ENCODE assay signal across 9 cellular contexts in the genomic region with DNA sequence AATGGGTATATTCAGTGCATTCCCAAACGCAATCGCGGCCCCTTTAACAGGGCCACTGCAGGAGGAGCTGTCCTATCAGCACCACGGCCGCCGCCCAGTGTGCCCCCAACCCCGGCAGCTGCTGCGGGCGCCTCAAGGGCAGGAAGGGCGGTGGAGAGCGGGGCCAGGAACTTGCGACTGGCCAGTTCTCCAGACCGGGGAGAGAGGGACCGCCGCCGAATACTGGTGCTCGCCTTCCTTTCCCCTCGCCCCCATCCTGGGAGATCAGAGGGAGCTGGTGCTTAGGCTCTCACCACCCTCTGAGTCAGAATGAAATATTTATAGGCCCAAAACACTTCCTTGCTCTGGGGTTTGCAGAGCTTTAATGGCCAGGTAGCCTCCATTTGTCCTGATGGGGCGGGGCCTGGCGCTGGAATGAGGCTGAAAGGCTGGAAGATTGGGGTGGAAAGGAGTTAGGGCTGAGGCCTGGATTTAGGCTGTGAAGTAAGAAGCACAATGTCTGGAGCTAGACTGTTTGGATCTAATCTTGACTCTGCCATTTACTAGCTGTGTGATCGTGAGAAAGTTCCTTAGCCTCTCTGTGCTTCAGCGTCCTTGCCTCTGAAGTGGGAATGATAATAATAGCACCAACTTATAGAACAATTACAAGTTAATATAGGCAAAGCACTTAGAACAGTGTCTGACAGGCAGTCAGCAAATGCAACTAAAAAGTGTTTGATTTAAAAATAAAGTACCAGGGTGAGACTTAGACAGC.
A peak's percentile ranks its signal among the peaks of the same experiment; 100 is the strongest.
DNase-seq lines count a peak whose midpoint lies in the region; ATAC-seq and TF ChIP-seq lines count a peak whose summit lies in the region.
"Had no signal": no experiment of that assay in that cellular context is flagged by ENCODE, and none has a peak within 500 bp of the region (broad histone marks: within the 10 kb centered on the region; RNA-seq: fewer than 3 reads in every experiment).

No MANE protein-coding gene starts in this region.

- no peaks in the 10 kb centered on the region for H4K20me1 ChIP-seq in hepatocyte (ENCODE audit: insufficient read depth, poor library complexity, severe bottlenecking)

- no peaks in the 10 kb centered on the region for H3K9me2 ChIP-seq in hepatocyte (replicated peaks; ENCODE audit: insufficient read depth)

- intact Hi-C loops in ovary (cut with DNase I), result no loop called here

- DNase-seq in SJCRH30, result peak; percentile 58
- peak; percentile 64 for DNase-seq in hepatocyte (ENCODE audit: low spot score)
- peak in 3 of 5 donors; percentile 31 to 58 (median 41) for DNase-seq in ovary
- DNase-seq in inferior parietal cortex (ENCODE audit: extremely low spot score), result no peak
- DNase-seq: Peyer's patch had no signal

- H3K27ac ChIP-seq in HEK293 (ENCODE audit: extremely low read depth, low read depth, low read length), result no peak overlapping the region
- no peak overlapping the region for H3K27ac ChIP-seq in SJCRH30
- no peak overlapping the region for H3K27ac ChIP-seq in hepatocyte
- no peak overlapping the region for H3K27ac ChIP-seq in ovary
- H3K27ac ChIP-seq: Peyer's patch had no signal

- H3K27me3 ChIP-seq in SJCRH30, result no peaks in the 10 kb centered on the region
- H3K27me3 ChIP-seq in hepatocyte, result no peaks in the 10 kb centered on the region
- no peaks in the 10 kb centered on the region for H3K27me3 ChIP-seq in ovary
- H3K27me3 ChIP-seq: Peyer's patch had no signal

- H3K4me3 ChIP-seq in HEK293 (ENCODE audit: low read depth, low read length) (no peak overlapping the region), SJCRH30 (no peak overlapping the region), hepatocyte (no peak overlapping the region), ovary (no peak overlapping the region)
- H3K4me3 ChIP-seq: Peyer's patch had no signal

- TF ChIP-seq EP300 in ovary (IDR thresholded peaks at IDR 0.05), result no peak

- no peak overlapping the region for H2AFZ ChIP-seq in hepatocyte

- H3K9me3 ChIP-seq in HEK293 (ENCODE audit: control insufficient read depth, insufficient read depth, low read depth, low read length) (no peaks in the 10 kb centered on the region), SJCRH30 (replicated peaks) (no peaks in the 10 kb centered on the region), hepatocyte (ENCODE audit: low read depth) (no peaks in the 10 kb centered on the region), ovary (no peaks in the 10 kb centered on the region)
- H3K9me3 ChIP-seq: Peyer's patch had no signal

- H3K4me1 ChIP-seq in HEK293 (ENCODE audit: control insufficient read depth, insufficient read depth, low read length), result no peaks in the 10 kb centered on the region
- peaks cover 4% of the 10 kb centered on the region for H3K4me1 ChIP-seq in SJCRH30
- no peaks in the 10 kb centered on the region for H3K4me1 ChIP-seq in hepatocyte (ENCODE audit: insufficient read depth)
- H3K4me1 ChIP-seq in ovary (ENCODE audit: insufficient read depth), result no peaks in the 10 kb centered on the region
- H3K4me1 ChIP-seq: Peyer's patch had no signal

- CTCF ChIA-PET in HEK293 (lab: Yijun Ruan, JAX), result interaction anchor here (0.7 to 0.8 kb wide), 2 partner anchors 31 to 55 kb away, joined by 3 to 5 read pairs; no protein-coding TSS in a partner anchor

- no peaks in the 10 kb centered on the region for H3K79me2 ChIP-seq in hepatocyte

- H3K4me2 ChIP-seq in hepatocyte, result peak overlapping the region; percentile 46

- 19% methylated on average over 22 of the region's 22 CpGs for WGBS in hepatocyte (ENCODE audit: low lambda C conversion rate, missing lambda C conversion rate)
- 12 to 20% (median 15%) methylated on average over 22 of the region's 22 CpGs for WGBS in ovary, 3 donors

- ATAC-seq in GM18858 (IDR thresholded peaks at IDR 0.05; ENCODE audit: unreplicated experiment), result no peak
- ATAC-seq in GM18505 (IDR thresholded peaks at IDR 0.05; ENCODE audit: unreplicated experiment), result no peak
- no peak for ATAC-seq in GM21515 (IDR thresholded peaks at IDR 0.05; ENCODE audit: unreplicated experiment)

- no peak for TF ChIP-seq POLR2A in ovary (IDR thresholded peaks at IDR 0.05)
- TF ChIP-seq POLR2A in GM18505 (IDR thresholded peaks at IDR 0.05; ENCODE audit: borderline replicate concordance, extremely low read depth, insufficient read depth, insufficient read length), result no peak

- no peaks in the 10 kb centered on the region for H3K36me3 ChIP-seq in HEK293 (ENCODE audit: control insufficient read depth in 2 of 2, insufficient read depth in 1 of 2, low read length in 2 of 2)
- peaks cover 6% of the 10 kb centered on the region; the same call in 1 of the 2 replicates for H3K36me3 ChIP-seq in SJCRH30
- H3K36me3 ChIP-seq in hepatocyte (replicated peaks; ENCODE audit: insufficient read depth, low read depth), result no peaks in the 10 kb centered on the region
- no peaks in the 10 kb centered on the region for H3K36me3 ChIP-seq in ovary
- H3K36me3 ChIP-seq: Peyer's patch had no signal

- TF ChIP-seq CTCF in HEK293 (tag by site-specific recombination; IDR thresholded peaks at IDR 0.05) (no peak), hepatocyte (IDR thresholded peaks at IDR 0.05; ENCODE audit: poor library complexity) (no peak), ovary (IDR thresholded peaks at IDR 0.05) (no peak)

- POLR2A ChIA-PET in HEK293 (lab: Yijun Ruan, JAX), result interaction anchor here (1.2 kb wide), 1 partner anchor 12 kb away, joined by 3 read pairs; no protein-coding TSS in a partner anchor

TF ChIP-seq in HEK293, 187 proteins besides CTCF, POLR2A, EP300 and RAD21 (continues in another document):
- no peak for TF ChIP-seq ZNF324 (tag by site-specific recombination; IDR thresholded peaks at IDR 0.05)
- TF ChIP-seq ZNF155 (tag by site-specific recombination; IDR thresholded peaks at IDR 0.05), result no peak
- no peak for TF ChIP-seq ZNF544 (tag by site-specific recombination; IDR thresholded peaks at IDR 0.05)
- TF ChIP-seq GLIS1 (tag by site-specific recombination; IDR thresholded peaks at IDR 0.05), result no peak
- TF ChIP-seq ZNF280D (tag by site-specific recombination; IDR thresholded peaks at IDR 0.05), result no peak
- TF ChIP-seq ZNF366 (tag by site-specific recombination; conservative IDR thresholded peaks at IDR 0.05), result no peak
- TF ChIP-seq ZNF10 (tag by site-specific recombination; IDR thresholded peaks at IDR 0.05), result peak; percentile 34; the same call in 1 of the 2 replicates
- TF ChIP-seq ZNF513 (tag by site-specific recombination; IDR thresholded peaks at IDR 0.05), result no peak
- no peak for TF ChIP-seq ZFP41 (tag by site-specific recombination; IDR thresholded peaks at IDR 0.05; ENCODE audit: borderline replicate concordance)
